23 cellular contexts compared by ENCODE assay signal in the genomic region with DNA sequence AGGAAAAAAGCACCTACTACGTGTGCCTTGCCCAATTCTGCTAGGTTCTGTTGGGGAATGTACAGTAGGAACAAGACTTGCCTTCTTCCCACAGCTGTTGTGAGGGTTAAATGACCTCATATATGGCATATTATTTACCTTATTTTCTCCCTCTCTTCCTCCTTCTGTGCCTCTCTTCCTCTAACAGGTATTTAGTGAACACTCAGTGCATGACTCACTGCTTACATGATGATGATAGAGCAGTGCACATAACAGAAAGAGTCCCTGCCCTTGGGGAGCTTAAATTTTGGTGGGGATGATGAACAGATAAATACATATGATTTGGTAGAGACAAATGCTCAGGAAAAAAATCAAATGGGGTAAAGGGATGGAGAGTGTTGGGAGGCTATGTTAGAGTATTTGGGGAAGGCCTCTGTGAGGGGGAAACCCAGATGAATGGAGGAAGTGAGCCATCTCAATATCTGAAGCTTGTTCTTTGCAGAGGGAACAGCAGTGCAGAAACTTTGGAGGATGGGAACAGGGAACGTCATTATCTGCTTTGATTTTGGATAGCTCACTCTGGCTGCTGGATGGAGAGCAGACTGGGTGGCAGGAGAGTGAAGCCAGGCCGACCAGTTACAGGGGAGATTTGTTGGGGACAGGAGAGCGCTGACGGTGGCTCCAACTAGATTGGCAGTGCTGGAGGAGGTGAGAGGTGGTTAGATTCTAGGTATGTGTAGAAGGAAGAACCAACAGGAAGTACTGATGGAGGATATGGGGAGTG.
"Had no signal": no experiment of that assay in that cellular context is flagged by ENCODE, and none has a peak within 500 bp of the region (broad histone marks: within the 10 kb centered on the region; RNA-seq: fewer than 3 reads in every experiment).

No MANE protein-coding gene starts in this region.

- H3K27ac Mint-ChIP-seq: activated CD4-positive, alpha-beta memory T cell treated with anti-CD3 and anti-CD28 coated beads, Interleukin-2, amount 10 ng/mL, durations not matched to agents 7 days and 5 days; activated CD4-positive, alpha-beta T cell treated with anti-CD3 and anti-CD28 coated beads, Interleukin-2, amount 10 ng/mL, durations not matched to agents 24 days and 14 days; activated naive CD8-positive, alpha-beta T cell treated with anti-CD3 and anti-CD28 coated beads, Interleukin-2, amount 50 U/mL, for 24 hours; dendritic cell treated with granulocyte-macrophage colony-stimulating factor and Interleukin-4, amounts not matched to agents 40 ng/mL and 50 ng/mL, for 4 days; mesothelial cell of epicardium; natural killer cell had no signal

- ATAC-seq: activated CD4-positive, CD25-positive, alpha-beta regulatory T cell treated with anti-CD3 and anti-CD28 coated beads, Interleukin-2, amount 50 U/mL, for 24 hours; activated naive CD8-positive, alpha-beta T cell treated with anti-CD3 and anti-CD28 coated beads, Interleukin-2, amount 50 U/mL, for 24 hours; body of pancreas; gastroesophageal sphincter; left lobe of liver; natural killer cell; pancreas; psoas muscle; right lobe of liver; stimulated activated naive CD8-positive, alpha-beta T cell treated with anti-CD3 and anti-CD28 coated beads, Interleukin-15, amount 100 ng/mL, for 72 hours had no signal

- H3K27me3 ChIP-seq: body of pancreas, neutrophil, pancreas, right lobe of liver, tibial artery had no signal

- H3K4me3 ChIP-seq: body of pancreas, gastroesophageal sphincter, pancreas, psoas muscle, right lobe of liver, skin epidermis, tibial artery had no signal

- H3K4me3 Mint-ChIP-seq: activated CD4-positive, alpha-beta memory T cell treated with anti-CD3 and anti-CD28 coated beads, Interleukin-2, amount 10 ng/mL, durations not matched to agents 7 days and 5 days; activated CD4-positive, alpha-beta T cell treated with anti-CD3 and anti-CD28 coated beads, Interleukin-2, amount 10 ng/mL, durations not matched to agents 24 days and 14 days; activated naive CD8-positive, alpha-beta T cell treated with anti-CD3 and anti-CD28 coated beads, Interleukin-2, amount 50 U/mL, for 24 hours; dendritic cell treated with granulocyte-macrophage colony-stimulating factor and Interleukin-4, amounts not matched to agents 40 ng/mL and 50 ng/mL, for 4 days; mesothelial cell of epicardium; natural killer cell; stimulated activated naive CD8-positive, alpha-beta T cell treated with anti-CD3 and anti-CD28 coated beads, Interleukin-15, amount 100 ng/mL, for 72 hours had no signal

- H3K27me3 Mint-ChIP-seq: activated CD4-positive, alpha-beta memory T cell treated with anti-CD3 and anti-CD28 coated beads, Interleukin-2, amount 10 ng/mL, durations not matched to agents 7 days and 5 days; activated CD4-positive, alpha-beta T cell treated with anti-CD3 and anti-CD28 coated beads, Interleukin-2, amount 10 ng/mL, durations not matched to agents 24 days and 14 days; dendritic cell treated with granulocyte-macrophage colony-stimulating factor and Interleukin-4, amounts not matched to agents 40 ng/mL and 50 ng/mL, for 4 days had no signal

- H3K9me3 Mint-ChIP-seq: activated naive CD8-positive, alpha-beta T cell treated with anti-CD3 and anti-CD28 coated beads, Interleukin-2, amount 50 U/mL, for 24 hours; dendritic cell treated with granulocyte-macrophage colony-stimulating factor and Interleukin-4, amounts not matched to agents 40 ng/mL and 50 ng/mL, for 4 days; mesothelial cell of epicardium had no signal

- H3K9me3 ChIP-seq: body of pancreas, gastroesophageal sphincter, neutrophil, pancreas, psoas muscle, right lobe of liver, tibial artery had no signal

- H3K27ac ChIP-seq: body of pancreas, gastroesophageal sphincter, neutrophil, pancreas, psoas muscle, right lobe of liver, skin epidermis, tibial artery, VCaP had no signal

- H3K36me3 Mint-ChIP-seq: mesothelial cell of epicardium, natural killer cell had no signal

- H3K36me3 ChIP-seq: gastroesophageal sphincter, neutrophil, pancreas, right lobe of liver, tibial artery had no signal

- H3K4me1 Mint-ChIP-seq: activated CD4-positive, alpha-beta memory T cell treated with anti-CD3 and anti-CD28 coated beads, Interleukin-2, amount 10 ng/mL, durations not matched to agents 7 days and 5 days; activated CD4-positive, alpha-beta T cell treated with anti-CD3 and anti-CD28 coated beads, Interleukin-2, amount 10 ng/mL, durations not matched to agents 24 days and 14 days; activated naive CD8-positive, alpha-beta T cell treated with anti-CD3 and anti-CD28 coated beads, Interleukin-2, amount 50 U/mL, for 24 hours; natural killer cell; stimulated activated naive CD8-positive, alpha-beta T cell treated with anti-CD3 and anti-CD28 coated beads, Interleukin-15, amount 100 ng/mL, for 72 hours had no signal

- H3K4me1 ChIP-seq: body of pancreas, gastroesophageal sphincter, pancreas, psoas muscle, right lobe of liver, tibial artery had no signal

- DNase-seq: activated CD4-positive, alpha-beta memory T cell treated with anti-CD3 and anti-CD28 coated beads, Interleukin-2, amount 10 ng/mL, durations not matched to agents 7 days and 5 days; activated CD4-positive, alpha-beta T cell treated with anti-CD3 and anti-CD28 coated beads, Interleukin-2, amount 10 ng/mL, durations not matched to agents 24 days and 14 days; activated gamma-delta T cell; activated naive CD4-positive, alpha-beta T cell treated with anti-CD3 and anti-CD28 coated beads, Interleukin-2, amount 50 U/mL, for 16 hours; activated naive CD8-positive, alpha-beta T cell treated with anti-CD3 and anti-CD28 coated beads, Interleukin-2, amount 50 U/mL, for 24 hours; body of pancreas; caudate nucleus; effector CD4-positive, alpha-beta T cell; natural killer cell; pancreas; psoas muscle; right lobe of liver; stimulated activated CD4-positive, alpha-beta T cell treated with anti-CD3 and anti-CD28 coated beads, Interleukin-1b, Interleukin-23, amount 100 ng/mL, for 48 hours; stimulated activated naive CD8-positive, alpha-beta T cell treated with anti-CD3 and anti-CD28 coated beads, Interleukin-15, amount 100 ng/mL, for 72 hours; tibial artery had no signal
